In genomic region chrX:30874851-30875250, GRCh38 we compare ENCODE assay signal across 20 cellular contexts.
"Had no signal": no experiment of that assay in that cellular context is flagged by ENCODE, and none has a peak within 500 bp of the region (broad histone marks: within the 10 kb centered on the region; RNA-seq: fewer than 3 reads in every experiment).

No MANE protein-coding gene starts in this region.

- H3K27me3 ChIP-seq: body of pancreas, left lung, neutrophil, tibial artery, uterus had no signal

- H3K9me3 ChIP-seq: body of pancreas, left lung, mucosa of descending colon, neutrophil, tibial artery, uterus had no signal

- H3K4me3 ChIP-seq: body of pancreas, left lung, mucosa of descending colon, tibial artery, uterus had no signal

- H3K4me1 ChIP-seq: left lung, parathyroid adenoma, tibial artery, uterus had no signal

- DNase-seq: activated CD4-positive, alpha-beta memory T cell treated with anti-CD3 and anti-CD28 coated beads, Interleukin-2, amount 10 ng/mL, durations not matched to agents 7 days and 5 days; activated CD4-positive, alpha-beta T cell treated with anti-CD3 and anti-CD28 coated beads for 4 hours; activated gamma-delta T cell; activated T-cell treated with anti-CD3 and anti-CD28 coated beads, Interleukin-2, amount 50 U/mL, for 48 hours; amniotic stem cell; body of pancreas; cerebellar nuclear complex; effector memory CD4-positive, alpha-beta T cell; hippocampal formation; kidney; left lung; mucosa of descending colon; naive thymus-derived CD4-positive, alpha-beta T cell; stimulated activated CD4-positive, alpha-beta T cell treated with anti-CD3 and anti-CD28 coated beads, Interleukin-2, amount 100 ng/mL, for 48 hours; stimulated activated naive B cell treated with anti-CD40 and anti-IgM and Interleukin-4, amounts not matched to agents 10 μg/mL and 1 μg/mL and 100 μg/mL, for 72 hours; T-helper 2 cell; tibial artery; uterus had no signal

- H3K9ac ChIP-seq: parathyroid adenoma had no signal

- H2AFZ ChIP-seq: parathyroid adenoma had no signal

- FAIRE-seq: kidney had no signal

- H3K27ac ChIP-seq: body of pancreas, left lung, neutrophil, parathyroid adenoma, tibial artery, uterus had no signal

- H3K36me3 ChIP-seq: left lung, tibial artery, uterus had no signal
